9 cellular contexts compared by ENCODE assay signal in genomic region chrX:15242899-15243555, GRCh38. TPM values are rescaled to one million over a fixed set of nuclear protein-coding genes. Genes with fewer than 3 reads are reported as not detected.
DNase-seq lines count a peak whose midpoint lies in the region; ATAC-seq, FAIRE-seq and TF ChIP-seq lines count a peak whose summit lies in the region.
"Had no signal": no experiment of that assay in that cellular context is flagged by ENCODE, and none has a peak within 500 bp of the region (broad histone marks: within the 10 kb centered on the region; RNA-seq: fewer than 3 reads in every experiment).

No MANE protein-coding gene starts in this region.

- H3K56ac ChIP-seq in IMR-90 (ENCODE audit: extremely low read depth, insufficient read depth, low read length) = no peak overlapping the region

- H3K9me1 ChIP-seq in IMR-90 (ENCODE audit: insufficient read depth, low read length) (no peaks in the 10 kb centered on the region), K562 (ENCODE audit: control insufficient read depth, insufficient read depth, low read length) (no peaks in the 10 kb centered on the region)

- H3K4me1 ChIP-seq in IMR-90 (ENCODE audit: control insufficient read depth, insufficient read depth, low read length) (no peaks in the 10 kb centered on the region), K562 (replicated peaks in 1 of 2; ENCODE audit: control insufficient read depth in 2 of 2, insufficient read depth in 2 of 2, low read length in 2 of 2) (no peaks in the 10 kb centered on the region)
- H3K4me1 ChIP-seq: BLaER1 treated with 17β-estradiol and CSF1 and Interleukin-3, amounts not matched to agents 10 nM and 100 nM had no signal

- H3K9me3 ChIP-seq in IMR-90 (ENCODE audit: control insufficient read depth, insufficient read depth, low read length) (no peaks in the 10 kb centered on the region), K562 (replicated peaks; ENCODE audit: control insufficient read depth, insufficient read depth, low read depth, low read length) (no peaks in the 10 kb centered on the region)

- no peak overlapping the region for H3K18ac ChIP-seq in IMR-90 (ENCODE audit: low read depth, low read length)

- ATAC-seq in IMR-90 (ENCODE audit: low read depth) (peak; percentile 62; the same call in 1 of the 2 replicates), K562 (peak; percentile 75), GM19035 (IDR thresholded peaks at IDR 0.05; ENCODE audit: unreplicated experiment) (no peak)

- H4K5ac ChIP-seq in IMR-90 (ENCODE audit: low read depth, low read length) = no peak overlapping the region

- H4K8ac ChIP-seq in IMR-90 (ENCODE audit: low read depth in 2 of 2, low read length in 2 of 2) = no peak overlapping the region

- dilution Hi-C loops in IMR-90 (cut with HindIII; ENCODE audit: low sequenced_read_pairs, unreplicated experiment) = no loop called here

- no peak overlapping the region for H2BK120ac ChIP-seq in IMR-90 (ENCODE audit: low read depth, low read length)

- H4K20me1 ChIP-seq in IMR-90 (ENCODE audit: insufficient read depth, low read length) (no peaks in the 10 kb centered on the region), K562 (replicated peaks; ENCODE audit: control insufficient read depth, insufficient read depth, low read length) (no peaks in the 10 kb centered on the region)

- in situ Hi-C loops in IMR-90 (cut with MboI; ENCODE audit: low sequenced_read_pairs) (loop anchor here (10.0 kb wide), 1 partner anchor 1198 kb away; no protein-coding TSS in a partner anchor), K562 (cut with MboI) (loop anchor here (10.0 kb wide), 1 partner anchor 1198 kb away; no protein-coding TSS in a partner anchor)

- H3K4me2 ChIP-seq in IMR-90 (ENCODE audit: low read depth, low read length) (no peak overlapping the region), K562 (ENCODE audit: insufficient read depth, low read length) (no peak overlapping the region)
- H3K4me2 ChIP-seq: BLaER1 treated with 17β-estradiol and CSF1 and Interleukin-3, amounts not matched to agents 10 nM and 100 nM had no signal

- H2BK15ac ChIP-seq in IMR-90 (ENCODE audit: low read depth, low read length) = no peak overlapping the region

- POLR2A ChIA-PET in IMR-90 (lab: Charles Lee; ENCODE audit: unreplicated experiment) = no interaction called here
- POLR2A ChIA-PET in K562 (lab: Yijun Ruan, JAX) = no interaction called here

- H3K9ac ChIP-seq in IMR-90 (ENCODE audit: low read depth, low read length) = no peak overlapping the region
- H3K9ac ChIP-seq in K562 (ENCODE audit: insufficient read depth in 1 of 2, low read depth in 2 of 2, low read length in 2 of 2) = no peak overlapping the region
- H3K9ac ChIP-seq: BLaER1 treated with 17β-estradiol and CSF1 and Interleukin-3, amounts not matched to agents 10 nM and 100 nM had no signal

- H3K4me3 ChIP-seq in IMR-90 (ENCODE audit: insufficient read depth, low read depth, low read length) = no peak overlapping the region
- no peak overlapping the region for H3K4me3 ChIP-seq in K562
- no peak overlapping the region for H3K4me3 ChIP-seq in kidney epithelial cell (ENCODE audit: low read depth, low read length)
- H3K4me3 ChIP-seq: BLaER1 treated with 17β-estradiol and CSF1 and Interleukin-3, amounts not matched to agents 10 nM and 100 nM had no signal

- no peaks in the 10 kb centered on the region for H3K79me1 ChIP-seq in IMR-90 (ENCODE audit: low read depth in 1 of 2, low read length in 2 of 2)

- peak; percentile 62 for TF ChIP-seq RAD21 in IMR-90 (IDR thresholded peaks at IDR 0.05; ENCODE audit: low read length)
- TF ChIP-seq RAD21 in K562 (CRISPR knock-in tag; conservative IDR thresholded peaks at IDR 0.05 in 1 of 2, IDR thresholded peaks at IDR 0.05 in 1 of 2) = peak; percentile 55 to 75

- no peak overlapping the region for H4K91ac ChIP-seq in IMR-90 (ENCODE audit: insufficient read depth, low read depth, low read length)

- H3K27ac ChIP-seq in IMR-90 (ENCODE audit: insufficient read depth, low read length) (no peak overlapping the region), K562 (ENCODE audit: extremely low read depth, low read depth, low read length) (no peak overlapping the region)
- H3K27ac ChIP-seq: BLaER1 treated with 17β-estradiol and CSF1 and Interleukin-3, amounts not matched to agents 10 nM and 100 nM had no signal

- DNase-seq in NCI-H1417 (lab: John Stamatoyannopoulos, UW) = peak; percentile 34 to 81 (median 52)
- DNase-seq in NCI-H1417 treated with DMSO at 0.1 percent for 48 hours (lab: John Stamatoyannopoulos, UW) = no peak
- peak; percentile 59 for DNase-seq in IMR-90
- peak; percentile 73 for DNase-seq in RKO (ENCODE audit: low spot score)
- DNase-seq in K562 (ENCODE audit: extremely low read depth in 1 of 4, low spot score in 3 of 4) = peak; percentile 16 to 62 (median 24)
- peak; percentile 16 for DNase-seq in kidney epithelial cell (ENCODE audit: low read depth)
- DNase-seq in stimulated activated CD8-positive, alpha-beta memory T cell treated with anti-CD3 and anti-CD28 coated beads, Interleukin-15, amount 100 ng/mL, for 1 hour (ENCODE audit: low read depth) = peak; percentile 12

- no peak for FAIRE-seq in K562 (lab: Jason Lieb, UNC)

- no peak overlapping the region for H2AFZ ChIP-seq in IMR-90 (replicated peaks; ENCODE audit: low read length, poor library complexity)
- no peak overlapping the region for H2AFZ ChIP-seq in K562 (ENCODE audit: low read depth, low read length)

- TF ChIP-seq POLR2A in IMR-90 (IDR thresholded peaks at IDR 0.05; ENCODE audit: low read depth, low read length) = no peak
- no peak for TF ChIP-seq POLR2A in K562 (conservative IDR thresholded peaks at IDR 0.05)

- CTCF ChIA-PET in IMR-90 (lab: Yijun Ruan, JAX) = interaction anchor here (0.6 to 1.1 kb wide), 6 partner anchors 10 to 1214 kb away, joined by 3 to 6 read pairs (median 3); no protein-coding TSS in a partner anchor
- CTCF ChIA-PET in K562 (lab: Yijun Ruan, JAX; ENCODE audit: low intra/inter-chr PET ratio) = interaction anchor here (0.8 to 1.3 kb wide), 2 partner anchors 99 to 1204 kb away, joined by 4 to 9 read pairs; no protein-coding TSS in a partner anchor

- H3K4ac ChIP-seq in IMR-90 (ENCODE audit: low read depth, low read length) = no peak overlapping the region

- H3K27me3 ChIP-seq in IMR-90 (ENCODE audit: control insufficient read depth, insufficient read depth, low read length) = peaks cover 2% of the 10 kb centered on the region
- no peaks in the 10 kb centered on the region for H3K27me3 ChIP-seq in K562 (ENCODE audit: control insufficient read depth in 2 of 2, insufficient read depth in 2 of 2, low read length in 2 of 2)
- no peaks in the 10 kb centered on the region for H3K27me3 ChIP-seq in kidney epithelial cell (ENCODE audit: control insufficient read depth, insufficient read depth, low read length)

- H2BK20ac ChIP-seq in IMR-90 (ENCODE audit: low read depth, low read length) = no peak overlapping the region

- no peak overlapping the region for H2AK5ac ChIP-seq in IMR-90 (ENCODE audit: low read depth, low read length)

- intact Hi-C loops in IMR-90 (cut with micrococcal nuclease) = loop anchor here (1.0 to 2.0 kb wide), 3 partner anchors 96 to 1204 kb away; no protein-coding TSS in a partner anchor
- intact Hi-C loops in K562 (cut with micrococcal nuclease) = loop anchor here (1.0 to 10.0 kb wide), 4 partner anchors 100 to 1204 kb away; no protein-coding TSS in a partner anchor

- no peak overlapping the region for H3K23ac ChIP-seq in IMR-90 (ENCODE audit: low read depth, low read length)

- no TSS peak for BruUV-seq in IMR-90 (replicated peaks; lab: Mats Ljungman, UMichigan)
- no TSS peak for BruUV-seq in K562 (replicated peaks; lab: Mats Ljungman, UMichigan)

- H3K36me3 ChIP-seq in IMR-90 (ENCODE audit: control insufficient read depth, insufficient read depth, low read length) = no peaks in the 10 kb centered on the region
- no peaks in the 10 kb centered on the region for H3K36me3 ChIP-seq in K562 (ENCODE audit: control insufficient read depth, insufficient read depth, low read length)
- H3K36me3 ChIP-seq in kidney epithelial cell (ENCODE audit: control insufficient read depth, insufficient read depth, low read length) = no peaks in the 10 kb centered on the region
- H3K36me3 ChIP-seq: BLaER1 treated with 17β-estradiol and CSF1 and Interleukin-3, amounts not matched to agents 10 nM and 100 nM had no signal

- TF ChIP-seq CTCF in IMR-90 (conservative IDR thresholded peaks at IDR 0.05; ENCODE audit: low read depth, low read length) = peak; percentile 62
- peak in 2 of 3 experiments; percentile 52 to 72; a peak in 4 of 6 replicates for TF ChIP-seq CTCF in K562 (IDR thresholded peaks at IDR 0.05 in 2 of 3, conservative IDR thresholded peaks at IDR 0.05 in 1 of 3; ENCODE audit: insufficient read depth in 2 of 3, low read depth in 1 of 3, low read length in 3 of 3)
- TF ChIP-seq CTCF in kidney epithelial cell (IDR thresholded peaks at IDR 0.05; ENCODE audit: insufficient read depth, low read length, poor library complexity, severe bottlenecking) = peak; percentile 57

- no peaks in the 10 kb centered on the region for H3K79me2 ChIP-seq in K562 (ENCODE audit: control insufficient read depth, insufficient read depth, low read length)

- no CpG with 5 or more reads among the region's 5 CpGs for WGBS in IMR-90 (ENCODE audit: extremely low coverage in 2 of 2, insufficient read length in 1 of 2), 2 experiments
- 0% methylated on average over 5 of the region's 5 CpGs for WGBS in K562 (ENCODE audit: insufficient coverage, low coverage, missing lambda C conversion rate)

- H3K14ac ChIP-seq in IMR-90 (replicated peaks; ENCODE audit: low read depth, low read length) = no peak overlapping the region

- H2BK5ac ChIP-seq in IMR-90 (ENCODE audit: low read depth, low read length, poor library complexity, severe bottlenecking) = no peak overlapping the region

- TF ChIP-seq EP300 in K562 (IDR thresholded peaks at IDR 0.05; ENCODE audit: low read length) = no peak

- no peak overlapping the region for H2AK9ac ChIP-seq in IMR-90 (replicated peaks; ENCODE audit: low read depth, low read length, poor library complexity)

RNA-seq across cellular contexts. Expression of gene ASB9, which starts 26.9 kb away (rescaled TPM):
- total RNA-seq in IMR-90 (2012; rRNA removed) (0.28 and 0.36 TPM in 2 replicates), K562 (2014; rRNA removed) (0.27 and 0.82 TPM in 2 replicates), K562 (2014; rRNA removed; fragmentation: Illumina TruSeq; extraction: Trizol) (0.61 and 1.3 TPM in 2 replicates), K562 (2015; rRNA removed; fragmentation: Illumina TruSeq; extraction: Trizol) (0.91 and 1.2 TPM in 2 replicates), K562 (2021) (0.51 and 0.82 TPM in 2 replicates), kidney epithelial cell (0.25 and 3.6 TPM in 2 replicates)
- polyA plus RNA-seq in IMR-90 (2012; rRNA removed) (0.15 TPM in 1 of 2 replicates, not detected in the other), K562 (2011; rRNA removed) (0.16 and 0.96 TPM in 2 replicates), K562 (2014; fragmentation: Illumina TruSeq; extraction: Trizol) (0.42 and 0.52 TPM in 2 replicates), K562 (2014; fragmentation: Nextera tagmentation; extraction: Ambion mirVana) (1 to 10 TPM; 1.5 to 1.7 TPM), K562 (2014; rRNA removed) (1.1 and 1.8 TPM in 2 replicates)
- 0.35 TPM in 1 of 2 replicates, not detected in the other for polyA plus RNA-seq in IMR-90 (2012; cell fraction: cytosol; rRNA removed)
- polyA plus RNA-seq in IMR-90 (2012; cell fraction: nucleus; rRNA removed; ENCODE audit: low replicate concordance) = 0.05 TPM in 1 of 2 replicates, not detected in the other
- not detected in 2 replicates for total RNA-seq in K562 (2011; cell fraction: chromatin; rRNA removed; ENCODE audit: low replicate concordance)
- total RNA-seq in K562 (2011; cell fraction: nucleolus; rRNA removed) = 0.79 TPM in 1 of 2 replicates, not detected in the other
- total RNA-seq in K562 (2011; cell fraction: nucleoplasm; rRNA removed) = not detected in 2 replicates
- polyA plus RNA-seq in K562 (2011; cell fraction: cytosol; rRNA removed) = 0.24 and 0.28 TPM in 2 replicates
- polyA plus RNA-seq in K562 (2011; cell fraction: nucleus; rRNA removed) = 0.08 and 0.44 TPM in 2 replicates
- 1.3 and 1.4 TPM in 2 replicates for polyA plus RNA-seq in K562 (2012)
- polyA minus RNA-seq in K562 (2011; rRNA and poly(A)+ RNA removed) = 0.21 TPM in 1 of 2 replicates, not detected in the other
- polyA minus RNA-seq in K562 (2011; cell fraction: cytosol; rRNA and poly(A)+ RNA removed) = not detected in 2 replicates
- polyA minus RNA-seq in K562 (2011; cell fraction: nucleus; rRNA and poly(A)+ RNA removed) = not detected in 2 replicates
